In the genomic region with DNA sequence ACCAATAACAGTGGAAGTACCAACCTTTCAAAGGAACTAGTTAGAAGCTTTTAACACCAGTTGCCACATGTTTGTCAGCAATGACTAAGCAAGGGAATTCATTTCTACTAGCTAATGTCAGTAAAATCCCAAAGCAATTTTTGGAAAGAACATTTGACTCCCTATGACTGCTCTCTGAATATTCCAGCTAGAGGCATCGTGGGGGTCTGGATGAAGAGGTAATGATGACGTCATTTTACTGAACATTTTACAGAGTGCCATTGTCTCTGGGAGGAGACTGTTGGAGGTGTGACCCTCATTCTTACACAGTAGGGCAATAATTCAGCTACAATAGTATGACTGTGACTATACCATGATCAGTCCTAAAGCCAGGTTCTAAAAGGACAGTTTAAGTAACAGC, we compare ENCODE assay signal across 34 cellular contexts.
DNase-seq lines count a peak whose midpoint lies in the region; ATAC-seq, FAIRE-seq and TF ChIP-seq lines count a peak whose summit lies in the region.
"Had no signal": no experiment of that assay in that cellular context is flagged by ENCODE, and none has a peak within 500 bp of the region (broad histone marks: within the 10 kb centered on the region; RNA-seq: fewer than 3 reads in every experiment).

No MANE protein-coding gene starts in this region.

- H3K27ac Mint-ChIP-seq in activated CD8-positive, alpha-beta T cell treated with anti-CD3 and anti-CD28 coated beads, Interleukin-2, amount 10 ng/mL, durations not matched to agents 7 days and 5 days, result no peak overlapping the region
- H3K27ac Mint-ChIP-seq: activated CD4-positive, alpha-beta T cell treated with anti-CD3 and anti-CD28 coated beads for 36 hours; activated naive CD8-positive, alpha-beta T cell treated with anti-CD3 and anti-CD28 coated beads, Interleukin-2, amount 10 ng/mL, durations not matched to agents 7 days and 5 days; CD4-positive, alpha-beta T cell; IgD-negative memory B cell; T-helper 17 cell had no signal

- no peak for TF ChIP-seq POLR2A in HepG2 (IDR thresholded peaks at IDR 0.05; ENCODE audit: insufficient read depth in 1 of 2, low read depth in 2 of 2, low read length in 2 of 2)
- TF ChIP-seq POLR2A in right lobe of liver (IDR thresholded peaks at IDR 0.05), result no peak

- peaks cover 49% of the 10 kb centered on the region for H3K4me1 ChIP-seq in HepG2 (ENCODE audit: insufficient read depth, low read length)
- peaks cover 0 to 26% (median 11%) of the 10 kb centered on the region in 4 donors for H3K4me1 ChIP-seq in right lobe of liver
- H3K4me1 ChIP-seq in adipocyte (ENCODE audit: control insufficient read depth, insufficient read depth, low read length), result peaks cover 11% of the 10 kb centered on the region
- H3K4me1 ChIP-seq: psoas muscle had no signal

- H3K9me3 ChIP-seq in HepG2 (ENCODE audit: low read length) (no peaks in the 10 kb centered on the region), right lobe of liver (no peaks in the 10 kb centered on the region), adipocyte (ENCODE audit: control insufficient read depth, low read length) (no peaks in the 10 kb centered on the region)
- H3K9me3 ChIP-seq: psoas muscle, SK-N-SH, testis had no signal

- TF ChIP-seq EP300 in HepG2 (IDR thresholded peaks at IDR 0.05; ENCODE audit: low read depth in 2 of 2, low read length in 2 of 2) (no peak), HepG2 (CRISPR knock-in tag; IDR thresholded peaks at IDR 0.05; ENCODE audit: borderline replicate concordance) (no peak)

- H3K36me3 Mint-ChIP-seq in activated CD8-positive, alpha-beta T cell treated with anti-CD3 and anti-CD28 coated beads, Interleukin-2, amount 10 ng/mL, durations not matched to agents 7 days and 5 days (ENCODE audit: low read depth), result peaks cover 20% of the 10 kb centered on the region

- WGBS in HepG2 (ENCODE audit: low lambda C conversion rate), result 89% methylated on average over 2 of the region's 2 CpGs
- WGBS in right lobe of liver (ENCODE audit: insufficient coverage, low coverage, low lambda C conversion rate, missing lambda C conversion rate), result no CpG with 5 or more reads among the region's 2 CpGs

- in situ Hi-C loops in HepG2 (cut with HindIII; ENCODE audit: extremely low pct_ligation_motif_present, low pct_unique_long_range_greater_than_20kb), result no loop called here

- H3K4me3 ChIP-seq in HepG2 (replicated peaks in 1 of 3; ENCODE audit: insufficient read depth in 1 of 3, low read depth in 2 of 3, low read length in 3 of 3) (no peak overlapping the region), right lobe of liver (no peak overlapping the region), adipocyte (ENCODE audit: low read length) (no peak overlapping the region), fibroblast of villous mesenchyme (ENCODE audit: low read depth, low read length) (no peak overlapping the region)
- H3K4me3 ChIP-seq: GM23338, hepatocyte, psoas muscle, testis had no signal

- no peaks in the 10 kb centered on the region for H3K27me3 Mint-ChIP-seq in activated CD8-positive, alpha-beta T cell treated with anti-CD3 and anti-CD28 coated beads, Interleukin-2, amount 10 ng/mL, durations not matched to agents 7 days and 5 days (ENCODE audit: low read depth)
- H3K27me3 Mint-ChIP-seq: activated CD4-positive, alpha-beta T cell treated with anti-CD3 and anti-CD28 coated beads for 36 hours; activated naive CD8-positive, alpha-beta T cell treated with anti-CD3 and anti-CD28 coated beads, Interleukin-2, amount 10 ng/mL, durations not matched to agents 7 days and 5 days; CD4-positive, alpha-beta T cell; IgD-negative memory B cell; naive B cell; T-helper 17 cell had no signal

- H3K4me3 Mint-ChIP-seq in activated CD8-positive, alpha-beta T cell treated with anti-CD3 and anti-CD28 coated beads, Interleukin-2, amount 10 ng/mL, durations not matched to agents 7 days and 5 days, result no peak overlapping the region
- H3K4me3 Mint-ChIP-seq: activated CD4-positive, alpha-beta T cell treated with anti-CD3 and anti-CD28 coated beads for 36 hours; activated naive CD8-positive, alpha-beta T cell treated with anti-CD3 and anti-CD28 coated beads, Interleukin-2, amount 10 ng/mL, durations not matched to agents 7 days and 5 days; CD4-positive, alpha-beta T cell; GM23338; IgD-negative memory B cell; naive B cell; T-helper 17 cell had no signal

- no peaks in the 10 kb centered on the region for H4K20me1 ChIP-seq in HepG2 (ENCODE audit: insufficient read depth, low read length)

- DNase-seq in HepG2 (ENCODE audit: low spot score) (no peak), right lobe of liver (no peak), adipocyte (ENCODE audit: low read depth) (peak; percentile 45), fibroblast of villous mesenchyme (ENCODE audit: low read depth) (peak; percentile 40), NCI-H2081 (lab: John Stamatoyannopoulos, UW) (no peak), nucleus accumbens (lab: John Stamatoyannopoulos, UW) (no peak), GM20000 (ENCODE audit: low spot score) (no peak)
- no peak for DNase-seq in activated CD8-positive, alpha-beta T cell treated with anti-CD3 and anti-CD28 coated beads, Interleukin-2, amount 10 ng/mL, durations not matched to agents 7 days and 5 days
- DNase-seq: 8988T; activated CD4-positive, alpha-beta T cell treated with anti-CD3 and anti-CD28 coated beads for 36 hours; activated CD8-positive, alpha-beta memory T cell treated with anti-CD3 and anti-CD28 coated beads for 24 hours; activated effector memory CD4-positive, alpha-beta T cell treated with Interleukin-2 at 50 U/mL for 16 hours; activated naive CD8-positive, alpha-beta T cell treated with anti-CD3 and anti-CD28 coated beads, Interleukin-2, amount 10 ng/mL, durations not matched to agents 7 days and 5 days; CD4-positive, alpha-beta T cell; cerebellar nuclear complex; EL; mesendoderm; naive B cell; NCI-H1417 treated with DMSO at 0.1 percent for 48 hours; NCI-H2107; NCI-H748 treated with DMSO at 0.1 percent for 48 hours; occipital lobe; psoas muscle; RPMI8226; SK-N-SH; stimulated activated CD4-positive, alpha-beta T cell treated with anti-CD3 and anti-CD28 coated beads, Interleukin-15, amount 100 ng/mL, for 24 hours; stimulated activated naive CD8-positive, alpha-beta T cell treated with anti-CD3 and anti-CD28 coated beads, Interleukin-15, Interleukin-2, amounts not matched to agents 100 U/mL and 50 U/mL, for 24 hours; T-helper 17 cell; testis had no signal

- H3K4me2 ChIP-seq in HepG2 (ENCODE audit: low read depth, low read length), result no peak overlapping the region
- H3K4me2 ChIP-seq: GM23338, hepatocyte, SK-N-SH had no signal

- no peaks in the 10 kb centered on the region for H3K27me3 ChIP-seq in HepG2 (ENCODE audit: control insufficient read depth in 1 of 2, insufficient read depth in 2 of 2, low read length in 2 of 2)
- H3K27me3 ChIP-seq in right lobe of liver, result no peaks in the 10 kb centered on the region
- H3K27me3 ChIP-seq in adipocyte (replicated peaks; ENCODE audit: control insufficient read depth, insufficient read depth, low read length), result no peaks in the 10 kb centered on the region
- H3K27me3 ChIP-seq: hepatocyte, testis had no signal

- no peak for TF ChIP-seq CTCF in HepG2 (CRISPR knock-in tag; IDR thresholded peaks at IDR 0.05)
- no peak for TF ChIP-seq CTCF in right lobe of liver (IDR thresholded peaks at IDR 0.05)
- TF ChIP-seq CTCF in fibroblast of villous mesenchyme (IDR thresholded peaks at IDR 0.05; ENCODE audit: insufficient read depth, low read depth, low read length), result no peak
- TF ChIP-seq CTCF in GM20000 (IDR thresholded peaks at IDR 0.05; ENCODE audit: extremely low read depth, missing control alignments), result no peak

- no peak for FAIRE-seq in HepG2 (lab: Jason Lieb, UNC)
- FAIRE-seq: endothelial cell of umbilical vein, GM12891 had no signal

- POLR2A ChIA-PET in HepG2 (lab: Yijun Ruan, JAX), result no interaction called here
- POLR2A ChIA-PET in activated CD8-positive, alpha-beta T cell treated with anti-CD3 and anti-CD28 coated beads, Interleukin-2, amount 10 ng/mL, durations not matched to agents 7 days and 5 days (lab: Charles Lee), result no interaction called here

- H3K79me2 ChIP-seq in HepG2 (ENCODE audit: insufficient read depth, low read length), result no peaks in the 10 kb centered on the region
- H3K79me2 ChIP-seq: hepatocyte had no signal

- no TSS peak for BruUV-seq in HepG2 (replicated peaks; lab: Mats Ljungman, UMichigan)

- CTCF ChIA-PET in HepG2 (lab: Yijun Ruan, JAX; ENCODE audit: low intra/inter-chr PET ratio, low total read pairs), result no interaction called here
- CTCF ChIA-PET in activated CD8-positive, alpha-beta T cell treated with anti-CD3 and anti-CD28 coated beads, Interleukin-2, amount 10 ng/mL, durations not matched to agents 7 days and 5 days (lab: Charles Lee), result interaction anchor here (2.5 kb wide), 1 partner anchor 24 kb away, joined by 10 read pairs; no protein-coding TSS in a partner anchor

- H3K27ac ChIP-seq in HepG2 (ENCODE audit: extremely low read length, insufficient read depth, low read length), result peak overlapping the region; percentile 8
- no peak overlapping the region for H3K27ac ChIP-seq in right lobe of liver
- H3K27ac ChIP-seq: hepatocyte, psoas muscle, testis had no signal

- H3K4me1 Mint-ChIP-seq in activated CD8-positive, alpha-beta T cell treated with anti-CD3 and anti-CD28 coated beads, Interleukin-2, amount 10 ng/mL, durations not matched to agents 7 days and 5 days (ENCODE audit: low read depth), result peaks cover 18% of the 10 kb centered on the region
- H3K4me1 Mint-ChIP-seq: activated CD4-positive, alpha-beta T cell treated with anti-CD3 and anti-CD28 coated beads for 36 hours; IgD-negative memory B cell; naive B cell had no signal

- H3K36me3 ChIP-seq in HepG2 (replicated peaks in 1 of 2; ENCODE audit: control insufficient read depth in 1 of 2, insufficient read depth in 2 of 2, low read length in 2 of 2), result peaks cover 14 to 48% of the 10 kb centered on the region in 2 experiments
- peaks cover 0 to 34% (median 3%) of the 10 kb centered on the region in 4 donors for H3K36me3 ChIP-seq in right lobe of liver
- no peaks in the 10 kb centered on the region for H3K36me3 ChIP-seq in adipocyte (ENCODE audit: control insufficient read depth, insufficient read depth, low read length, severe bottlenecking)

- H3K9me3 Mint-ChIP-seq in activated CD8-positive, alpha-beta T cell treated with anti-CD3 and anti-CD28 coated beads, Interleukin-2, amount 10 ng/mL, durations not matched to agents 7 days and 5 days (ENCODE audit: insufficient read depth), result no peaks in the 10 kb centered on the region
- H3K9me3 Mint-ChIP-seq: activated naive CD8-positive, alpha-beta T cell treated with anti-CD3 and anti-CD28 coated beads, Interleukin-2, amount 10 ng/mL, durations not matched to agents 7 days and 5 days; CD4-positive, alpha-beta T cell; GM23338; IgD-negative memory B cell; naive B cell had no signal

- intact Hi-C loops in HepG2 (cut with micrococcal nuclease; ENCODE audit: unreplicated experiment), result no loop called here
- intact Hi-C loops in right lobe of liver (cut with DNase I), result no loop called here

- H2AFZ ChIP-seq in HepG2 (ENCODE audit: low read length), result no peak overlapping the region
- H2AFZ ChIP-seq: GM23338, hepatocyte had no signal

- TF ChIP-seq RAD21 in HepG2 (CRISPR knock-in tag; IDR thresholded peaks at IDR 0.05), result no peak

- no peak overlapping the region for H3K9ac ChIP-seq in HepG2 (ENCODE audit: insufficient read depth, low read depth, low read length)
- no peak overlapping the region for H3K9ac ChIP-seq in adipocyte (ENCODE audit: low read length)
- H3K9ac ChIP-seq: SK-N-SH had no signal

- no peak for ATAC-seq in HepG2
- no peak for ATAC-seq in right lobe of liver
- ATAC-seq in activated CD8-positive, alpha-beta T cell treated with anti-CD3 and anti-CD28 coated beads, Interleukin-2, amount 10 ng/mL, durations not matched to agents 7 days and 5 days, result no peak
- ATAC-seq: activated CD4-positive, alpha-beta T cell treated with anti-CD3 and anti-CD28 coated beads for 36 hours; GM23338; psoas muscle; stimulated activated naive CD8-positive, alpha-beta T cell treated with anti-CD3 and anti-CD28 coated beads, Interleukin-15, Interleukin-2, amounts not matched to agents 100 U/mL and 50 U/mL, for 24 hours; T-helper 17 cell had no signal

Comparison
In these comparisons a context has a peak if more than half of its experiments do, and no peak if none do; other contexts are left out.
1. DNase-seq: peak in adipocyte (single experiment) and fibroblast of villous mesenchyme (single experiment); none in HepG2 (single experiment), right lobe of liver (0 of 3), activated CD8-positive, alpha-beta T cell treated with anti-CD3 and anti-CD28 coated beads, Interleukin-2, amount 10 ng/mL, durations not matched to agents 7 days and 5 days (single experiment), NCI-H2081 (0 of 2), nucleus accumbens (0 of 56) and GM20000 (single experiment).